ENCODE assay signal across 11 cellular contexts in the genomic region with DNA sequence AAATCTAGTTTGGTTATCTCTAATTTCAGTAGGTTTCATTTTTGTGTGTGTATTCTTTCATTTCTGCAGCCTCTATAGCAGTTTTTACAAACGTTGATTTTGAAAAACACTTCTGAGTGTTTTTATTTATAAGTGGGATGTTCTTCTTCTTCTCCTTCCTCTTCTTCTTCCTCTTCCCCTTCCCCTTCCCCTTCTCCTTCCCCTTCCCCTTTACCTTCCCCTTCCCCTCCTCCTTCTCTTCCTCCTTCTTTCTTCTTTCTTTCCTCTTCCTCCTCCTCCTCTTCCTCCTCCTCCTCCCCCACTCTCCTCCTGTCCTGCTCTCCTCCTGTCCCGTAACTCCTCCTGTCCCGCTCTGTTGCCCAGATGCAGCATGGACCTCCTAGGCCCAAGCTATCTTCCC.
"Had no signal": no experiment of that assay in that cellular context is flagged by ENCODE, and none has a peak within 500 bp of the region (broad histone marks: within the 10 kb centered on the region; RNA-seq: fewer than 3 reads in every experiment).

No MANE protein-coding gene starts in this region.

- H3K4me3 ChIP-seq: ascending aorta, esophagus squamous epithelium, ovary, tibial artery, vagina had no signal

- H3K27ac Mint-ChIP-seq: activated CD8-positive, alpha-beta T cell treated with anti-CD3 and anti-CD28 coated beads, Interleukin-2, amount 10 ng/mL, durations not matched to agents 7 days and 5 days; nephron had no signal

- H3K27me3 ChIP-seq: ascending aorta, esophagus squamous epithelium, ovary, tibial artery, vagina had no signal

- H3K4me3 Mint-ChIP-seq: activated CD8-positive, alpha-beta T cell treated with anti-CD3 and anti-CD28 coated beads, Interleukin-2, amount 10 ng/mL, durations not matched to agents 7 days and 5 days had no signal

- DNase-seq: activated CD8-positive, alpha-beta T cell treated with anti-CD3 and anti-CD28 coated beads, Interleukin-2, amount 10 ng/mL, durations not matched to agents 7 days and 5 days; activated gamma-delta T cell; esophagus squamous epithelium; foreskin fibroblast; ovary; stimulated activated CD4-positive, alpha-beta T cell treated with anti-CD3 and anti-CD28 coated beads, Interleukin-4, amount 100 ng/mL, for 1 hour; tibial artery had no signal

- H3K27ac ChIP-seq: ascending aorta, esophagus squamous epithelium, ovary, tibial artery, vagina had no signal

- H3K36me3 ChIP-seq: ovary had no signal

- H3K9me3 ChIP-seq: ascending aorta, esophagus squamous epithelium, ovary, tibial artery, vagina had no signal

- H3K9me3 Mint-ChIP-seq: nephron had no signal

- ATAC-seq: activated CD4-positive, CD25-positive, alpha-beta regulatory T cell treated with anti-CD3 and anti-CD28 coated beads, Interleukin-2, amount 50 U/mL, for 24 hours; activated CD8-positive, alpha-beta T cell treated with anti-CD3 and anti-CD28 coated beads, Interleukin-2, amount 10 ng/mL, durations not matched to agents 7 days and 5 days had no signal
